Comparison of ENCODE assay signal across 24 cellular contexts in the genomic region with DNA sequence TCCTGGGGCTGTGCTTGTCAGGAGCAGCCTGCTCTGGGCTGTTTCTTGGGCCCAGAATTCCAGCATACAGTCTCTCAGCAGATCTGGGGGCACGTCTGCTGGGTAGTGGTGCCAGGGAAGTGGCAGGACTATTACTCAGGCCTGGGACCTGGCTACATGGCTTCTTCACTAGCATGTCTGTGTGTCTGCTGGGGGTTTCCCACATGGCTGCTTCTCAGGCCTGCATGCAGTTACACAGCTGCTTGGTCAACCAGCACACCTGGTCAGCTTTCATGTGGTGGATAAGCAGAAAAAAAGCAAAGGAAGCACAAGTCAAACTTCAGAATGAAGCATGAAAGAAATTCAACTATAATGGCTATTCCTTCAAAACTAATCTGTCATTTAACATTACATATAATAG.
"Had no signal": no experiment of that assay in that cellular context is flagged by ENCODE, and none has a peak within 500 bp of the region (broad histone marks: within the 10 kb centered on the region; RNA-seq: fewer than 3 reads in every experiment).

No MANE protein-coding gene starts in this region.

- H3K27me3 ChIP-seq: right atrium auricular region, stomach, thyroid gland, vagina had no signal

- H3K9ac ChIP-seq: parathyroid adenoma had no signal

- ATAC-seq: effector memory CD8-positive, alpha-beta T cell; left lobe of liver; mucosa of descending colon; natural killer cell treated with Interleukin-12 subunit alpha and Interleukin-12 subunit beta and Interleukin-15 and Interleukin-18, amount 100 ng/mL, for 72 hours; sciatic nerve; stimulated activated effector memory CD8-positive, alpha-beta T cell treated with anti-CD3 and anti-CD28 coated beads, Interleukin-12 subunit alpha, Interleukin-12 subunit beta, amount 100 ng/mL, for 72 hours had no signal

- H3K4me2 ChIP-seq: smooth muscle cell had no signal

- H3K79me2 ChIP-seq: parathyroid adenoma had no signal

- H3K4me3 ChIP-seq: lung, mucosa of descending colon, prostate gland, right atrium auricular region, smooth muscle cell, stomach, thyroid gland, vagina had no signal

- H3K4me1 ChIP-seq: parathyroid adenoma, prostate gland, right atrium auricular region, stomach, thyroid gland, vagina had no signal

- FAIRE-seq: endometrium, frontal cortex, keratinocyte had no signal

- H3K9me3 ChIP-seq: mucosa of descending colon, prostate gland, thyroid gland, vagina had no signal

- H3K36me3 ChIP-seq: prostate gland, right atrium auricular region, stomach, thyroid gland, vagina had no signal

- DNase-seq: cortex of kidney; effector memory CD8-positive, alpha-beta T cell; head of caudate nucleus; mucosa of descending colon; naive B cell; stimulated activated CD4-positive, alpha-beta T cell treated with anti-CD3 and anti-CD28 coated beads, Interleukin-2, amount 100 ng/mL, for 24 hours; stimulated activated CD4-positive, alpha-beta T cell treated with anti-CD3 and anti-CD28 coated beads, Interleukin-4, amount 100 ng/mL, for 24 hours; stimulated activated naive CD4-positive, alpha-beta T cell treated with Interleukin-2 at 50 U/mL for 16 hours; stomach; thyroid gland; trophoblast cell had no signal

- H2AFZ ChIP-seq: parathyroid adenoma had no signal

- H3K27ac ChIP-seq: parathyroid adenoma, prostate gland, right atrium auricular region, stomach, thyroid gland, vagina had no signal
